8 cellular contexts compared by ENCODE assay signal in the genomic region with DNA sequence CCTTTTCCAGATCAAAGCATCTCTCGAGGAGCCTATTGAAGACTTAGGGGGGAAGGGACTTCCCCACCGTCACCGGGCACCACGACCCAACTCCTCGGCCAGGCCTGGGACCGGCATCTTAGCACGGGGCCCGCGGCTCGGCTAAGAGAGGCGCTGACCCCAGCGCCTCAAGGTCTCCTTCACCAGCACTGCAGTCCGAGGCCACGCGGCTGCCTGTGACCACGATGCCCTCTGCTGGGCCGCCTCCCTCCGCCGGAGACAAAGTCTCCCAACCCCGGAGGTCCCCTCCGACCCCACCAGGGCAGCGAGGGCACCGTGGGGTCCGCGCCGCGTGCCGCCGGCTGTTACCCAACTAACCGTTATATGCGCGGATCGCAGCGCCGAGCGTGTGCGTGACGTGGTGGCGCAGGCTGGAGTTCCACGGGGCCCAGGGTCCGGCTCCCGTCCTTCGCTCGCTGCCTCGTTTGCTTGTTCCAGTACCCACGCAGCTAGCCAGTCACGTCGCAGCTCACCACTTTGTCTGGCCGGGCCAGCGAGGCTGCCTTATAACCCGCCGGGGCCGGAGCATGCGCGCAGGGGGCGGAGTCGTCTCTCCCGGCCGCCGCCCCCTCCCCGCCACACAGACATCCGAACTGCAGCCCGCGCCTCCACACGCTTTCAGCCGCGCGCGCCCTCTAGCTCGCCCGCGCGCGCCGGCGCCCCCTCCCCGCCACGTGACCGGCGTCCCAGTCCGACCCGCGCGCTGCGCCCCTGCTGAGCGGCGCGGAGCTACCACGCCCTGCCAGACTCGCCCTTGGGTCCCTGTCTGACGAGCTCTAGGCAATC. TPM values are rescaled to one million over a fixed set of nuclear protein-coding genes. Genes with fewer than 3 reads are reported as not detected.
DNase-seq lines count a peak whose midpoint lies in the region; ATAC-seq and TF ChIP-seq lines count a peak whose summit lies in the region.

A gene with protein sequence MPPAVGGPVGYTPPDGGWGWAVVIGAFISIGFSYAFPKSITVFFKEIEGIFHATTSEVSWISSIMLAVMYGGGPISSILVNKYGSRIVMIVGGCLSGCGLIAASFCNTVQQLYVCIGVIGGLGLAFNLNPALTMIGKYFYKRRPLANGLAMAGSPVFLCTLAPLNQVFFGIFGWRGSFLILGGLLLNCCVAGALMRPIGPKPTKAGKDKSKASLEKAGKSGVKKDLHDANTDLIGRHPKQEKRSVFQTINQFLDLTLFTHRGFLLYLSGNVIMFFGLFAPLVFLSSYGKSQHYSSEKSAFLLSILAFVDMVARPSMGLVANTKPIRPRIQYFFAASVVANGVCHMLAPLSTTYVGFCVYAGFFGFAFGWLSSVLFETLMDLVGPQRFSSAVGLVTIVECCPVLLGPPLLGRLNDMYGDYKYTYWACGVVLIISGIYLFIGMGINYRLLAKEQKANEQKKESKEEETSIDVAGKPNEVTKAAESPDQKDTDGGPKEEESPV (minus strand): TSS at position 519 of the 825 bp plus-strand sequence. CDS start 26,888 bp downstream, outside the sequence.

- H3K4me3 Mint-ChIP-seq in T-cell: peak within 1 kb of the TSS; percentile 96 to 99 (median 97)
- H3K4me3 Mint-ChIP-seq in progenitor cell of endocrine pancreas (ENCODE audit: low read depth): peak within 1 kb of the TSS; percentile 91

- H3K27ac Mint-ChIP-seq in T-cell (peak within 1 kb of the TSS; percentile 83 to 90), progenitor cell of endocrine pancreas (peak within 1 kb of the TSS; percentile 98)

- H3K36me3 ChIP-seq in adrenal gland (replicated peaks in 1 of 2) (peaks cover 0 to 3% of the 10 kb centered on the region in 2 donors), heart right ventricle (peaks cover 0 to 11% (median 0%) of the 10 kb centered on the region in 9 donors), upper lobe of right lung (no peaks in the 10 kb centered on the region)

- CTCF ChIA-PET in T-cell (lab: Charles Lee): interaction anchor here in 1 of 2 donors (0.6 to 2.2 kb wide), 3 partner anchors 117 to 1637 kb away, joined by 3 to 19 read pairs (median 3); a partner anchor contains a TSS

- intact Hi-C loops in adrenal gland (cut with DNase I): loop anchor here (10.0 kb wide), 1 partner anchor 71 kb away; no protein-coding TSS in a partner anchor
- intact Hi-C loops in heart right ventricle (cut with DNase I): loop anchor here in 9 of 10 donors (1.0 to 10.0 kb wide), 13 partner anchors 41 to 241 kb away; a partner anchor contains a TSS
- intact Hi-C loops in upper lobe of right lung (cut with DNase I): no loop called here

- TF ChIP-seq CTCF in adrenal gland (IDR thresholded peaks at IDR 0.05): peak in 5 of 6 experiments; percentile 6 to 37 (median 26)
- TF ChIP-seq CTCF in heart right ventricle (IDR thresholded peaks at IDR 0.05): peak in 8 of 9 donors; percentile 8 to 59 (median 49)
- TF ChIP-seq CTCF in progenitor cell of endocrine pancreas (IDR thresholded peaks at IDR 0.05; ENCODE audit: unreplicated experiment): no peak
- TF ChIP-seq CTCF in upper lobe of right lung (IDR thresholded peaks at IDR 0.05): peak; percentile 21

- H3K27ac ChIP-seq in adrenal gland (peak within 1 kb of the TSS; percentile 85 to 96 (median 90)), heart right ventricle (peak within 1 kb of the TSS; percentile 85 to 96 (median 94)), upper lobe of right lung (peak within 1 kb of the TSS; percentile 76)

- peaks cover 6 to 27% of the 10 kb centered on the region in 2 donors for H3K4me1 ChIP-seq in adrenal gland (replicated peaks in 1 of 2)
- H3K4me1 ChIP-seq in heart right ventricle: peaks cover 0 to 62% (median 51%) of the 10 kb centered on the region in 9 donors
- peaks cover 19% of the 10 kb centered on the region for H3K4me1 ChIP-seq in upper lobe of right lung

- H3K27me3 Mint-ChIP-seq in T-cell (no peaks in the 10 kb centered on the region), progenitor cell of endocrine pancreas (peaks cover 16% of the 10 kb centered on the region)

- WGBS in adrenal gland, 4 donors: 0 to 1% (median 0%) methylated on average over 11 to 91 of the region's 91 CpGs; no CpG with 5 or more reads in 1 of the 4 donors
- WGBS in heart right ventricle, 2 donors: 0% methylated on average over 81 to 91 of the region's 91 CpGs

- peak; percentile 93 for DNase-seq in NCI-H146 (lab: John Stamatoyannopoulos, UW)
- peak; percentile 70 to 88 (median 83) for DNase-seq in T-cell
- DNase-seq in adrenal gland: peak; percentile 91 to 95 (median 92)
- DNase-seq in heart right ventricle: peak; percentile 92 to 95
- peak; percentile 81 for DNase-seq in progenitor cell of endocrine pancreas (ENCODE audit: low spot score, unreplicated experiment)
- peak; percentile 91 for DNase-seq in upper lobe of right lung

- TF ChIP-seq POLR2A in GM15510 (IDR thresholded peaks at IDR 0.05; ENCODE audit: borderline replicate concordance, extremely low read depth, insufficient read length) (peak; percentile 99), adrenal gland (IDR thresholded peaks at IDR 0.05) (peak; percentile 82 to 96)

- H3K36me3 Mint-ChIP-seq in T-cell (peaks cover 10% of the 10 kb centered on the region), progenitor cell of endocrine pancreas (ENCODE audit: insufficient read depth) (peaks cover 3% of the 10 kb centered on the region)

- peak; percentile 62 for ATAC-seq in HG02884 (IDR thresholded peaks at IDR 0.05; ENCODE audit: unreplicated experiment)
- peak; percentile 86 to 88 (median 86) for ATAC-seq in T-cell (replicated peaks in 1 of 4)
- peak; percentile 93 to 97 (median 94) for ATAC-seq in heart right ventricle
- ATAC-seq in upper lobe of right lung: peak; percentile 95

- H3K4me1 Mint-ChIP-seq in T-cell (peaks cover 59 to 60% (median 59%) of the 10 kb centered on the region in 3 donors), progenitor cell of endocrine pancreas (ENCODE audit: low read depth) (peaks cover 25% of the 10 kb centered on the region)

- H3K27me3 ChIP-seq in adrenal gland (no peaks in the 10 kb centered on the region), heart right ventricle (no peaks in the 10 kb centered on the region), upper lobe of right lung (no peaks in the 10 kb centered on the region)

- H3K4me3 ChIP-seq in adrenal gland: peak within 1 kb of the TSS; percentile 47 to 75 (median 68)
- peak within 1 kb of the TSS; percentile 34 to 94 (median 77) for H3K4me3 ChIP-seq in heart right ventricle
- peak within 1 kb of the TSS; percentile 72 for H3K4me3 ChIP-seq in upper lobe of right lung

- H3K9me3 ChIP-seq in adrenal gland (replicated peaks in 1 of 3) (no peaks in the 10 kb centered on the region), heart right ventricle (no peaks in the 10 kb centered on the region), upper lobe of right lung (no peaks in the 10 kb centered on the region)

- H3K9me3 Mint-ChIP-seq in T-cell: no peaks in the 10 kb centered on the region
- H3K9me3 Mint-ChIP-seq in progenitor cell of endocrine pancreas (ENCODE audit: low read depth): no peaks in the 10 kb centered on the region

- POLR2A ChIA-PET in T-cell (lab: Charles Lee): interaction anchor here in 1 of 2 donors (0.6 to 0.9 kb wide), 2 partner anchors 46 to 974 kb away, joined by 3 read pairs; no protein-coding TSS in a partner anchor

RNA-seq across cellular contexts. Expression of the gene that starts here (rescaled TPM):
- total RNA-seq in T-cell (10 to 100 TPM; 13.3 to 23.2 (median 20.3) TPM), adrenal gland (10 to 100 TPM; 20.9 to 38.1 (median 27.5) TPM), heart right ventricle (100 to 1,000 TPM; 129 to 193 (median 152) TPM), progenitor cell of endocrine pancreas (62.7 and 65.0 TPM in 2 replicates), upper lobe of right lung (8.6 TPM)
- polyA plus RNA-seq in adrenal gland (10 to 100 TPM in 1 of 3 donors, 1 to 10 TPM in 2; 6.0 to 36.3 (median 6.9) TPM), heart right ventricle (10 to 100 TPM; 43.9 to 71.8 TPM)

Comparison
In these comparisons a context has a peak if more than half of its experiments do, and no peak if none do; other contexts are left out.
1. Peak in every context shown above with its lines: DNase-seq, ATAC-seq, H3K4me3 ChIP-seq and H3K27ac ChIP-seq.